ENCODE assay signal across 9 cellular contexts in the genomic region with DNA sequence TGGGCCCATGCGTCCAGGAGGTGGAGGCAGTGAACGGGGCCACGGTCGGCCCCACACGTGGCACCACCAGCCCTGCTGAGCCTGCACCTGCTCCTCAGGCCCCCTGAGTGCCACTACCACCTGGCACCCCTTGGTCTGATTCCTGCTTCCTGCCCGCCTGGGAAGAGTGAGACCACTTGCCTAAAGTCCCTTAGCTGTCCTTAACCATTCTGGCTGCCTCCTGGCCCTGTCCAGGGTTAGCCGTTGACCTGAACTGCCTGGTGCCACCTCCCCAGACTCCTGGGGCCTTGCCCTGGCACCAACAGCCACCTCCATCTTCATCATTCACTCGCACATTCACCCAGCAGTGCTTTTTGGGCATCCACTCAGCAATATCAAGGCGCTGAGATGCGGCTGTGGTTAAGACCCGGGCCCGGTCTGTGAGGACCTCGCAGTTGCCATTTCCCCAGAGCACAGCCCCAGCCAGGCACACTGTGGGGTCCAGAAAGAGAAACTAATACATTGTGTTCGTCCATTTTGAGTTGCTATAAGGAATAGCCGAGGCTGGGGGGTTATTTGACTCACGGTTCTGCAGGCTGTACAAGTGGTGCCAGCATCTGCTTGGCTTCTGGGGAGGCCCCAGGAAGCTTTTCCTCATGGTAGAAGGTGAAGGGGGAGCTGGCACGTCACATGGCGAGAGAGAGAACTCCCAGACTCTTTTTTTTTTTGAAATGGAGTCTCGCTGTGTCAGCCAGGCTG.
A peak's percentile ranks its signal among the peaks of the same experiment; 100 is the strongest.
DNase-seq lines count a peak whose midpoint lies in the region; ATAC-seq and TF ChIP-seq lines count a peak whose summit lies in the region.
"Had no signal": no experiment of that assay in that cellular context is flagged by ENCODE, and none has a peak within 500 bp of the region (broad histone marks: within the 10 kb centered on the region; RNA-seq: fewer than 3 reads in every experiment).

No MANE protein-coding gene starts in this region.

- peak overlapping the region; percentile 99 for H3K27ac Mint-ChIP-seq in activated naive CD4-positive, alpha-beta T cell treated with anti-CD3 and anti-CD28 coated beads, Interleukin-2, amount 50 U/mL, for 24 hours
- H3K27ac Mint-ChIP-seq in nephron = peak overlapping the region; percentile 27 to 68 (median 63)

- H3K36me3 Mint-ChIP-seq in activated naive CD4-positive, alpha-beta T cell treated with anti-CD3 and anti-CD28 coated beads, Interleukin-2, amount 50 U/mL, for 24 hours = peaks cover 10% of the 10 kb centered on the region
- peaks cover 5% of the 10 kb centered on the region for H3K36me3 Mint-ChIP-seq in nephron (ENCODE audit: low read depth)

- H3K9me3 Mint-ChIP-seq in activated naive CD4-positive, alpha-beta T cell treated with anti-CD3 and anti-CD28 coated beads, Interleukin-2, amount 50 U/mL, for 24 hours = no peaks in the 10 kb centered on the region
- no peaks in the 10 kb centered on the region for H3K9me3 Mint-ChIP-seq in nephron

- no peaks in the 10 kb centered on the region for H3K27me3 Mint-ChIP-seq in activated naive CD4-positive, alpha-beta T cell treated with anti-CD3 and anti-CD28 coated beads, Interleukin-2, amount 50 U/mL, for 24 hours
- no peaks in the 10 kb centered on the region for H3K27me3 Mint-ChIP-seq in nephron (ENCODE audit: low read depth)

- peak overlapping the region; percentile 94 for H3K4me3 Mint-ChIP-seq in activated naive CD4-positive, alpha-beta T cell treated with anti-CD3 and anti-CD28 coated beads, Interleukin-2, amount 50 U/mL, for 24 hours
- no peak overlapping the region for H3K4me3 Mint-ChIP-seq in nephron

- peak; percentile 41 for DNase-seq in stimulated activated CD4-positive, alpha-beta T cell treated with anti-CD3 and anti-CD28 coated beads, Interleukin-12 subunit alpha, Interleukin-12 subunit beta, amount 100 ng/mL, for 4 hours
- DNase-seq in stimulated activated CD4-positive, alpha-beta T cell treated with anti-CD3 and anti-CD28 coated beads, Interleukin-2, amount 100 ng/mL, for 48 hours = no peak
- no peak for DNase-seq in NCI-H146 (lab: John Stamatoyannopoulos, UW)
- no peak for DNase-seq in NCI-H82 treated with DMSO at 0.1 percent for 48 hours (lab: John Stamatoyannopoulos, UW; ENCODE audit: unreplicated experiment)
- DNase-seq: AML-193 had no signal

- H3K4me1 Mint-ChIP-seq in activated naive CD4-positive, alpha-beta T cell treated with anti-CD3 and anti-CD28 coated beads, Interleukin-2, amount 50 U/mL, for 24 hours = peaks cover 61% of the 10 kb centered on the region
- peaks cover 60% of the 10 kb centered on the region for H3K4me1 Mint-ChIP-seq in nephron

- ATAC-seq in HG02885 (IDR thresholded peaks at IDR 0.05; ENCODE audit: poor library complexity, unreplicated experiment) (no peak), HG03095 (IDR thresholded peaks at IDR 0.05; ENCODE audit: unreplicated experiment) (no peak)

- no peak for TF ChIP-seq CTCF in nephron (IDR thresholded peaks at IDR 0.05; ENCODE audit: unreplicated experiment in 3 of 3)
